ENCODE assay signal across 1 cellular context in the genomic region with DNA sequence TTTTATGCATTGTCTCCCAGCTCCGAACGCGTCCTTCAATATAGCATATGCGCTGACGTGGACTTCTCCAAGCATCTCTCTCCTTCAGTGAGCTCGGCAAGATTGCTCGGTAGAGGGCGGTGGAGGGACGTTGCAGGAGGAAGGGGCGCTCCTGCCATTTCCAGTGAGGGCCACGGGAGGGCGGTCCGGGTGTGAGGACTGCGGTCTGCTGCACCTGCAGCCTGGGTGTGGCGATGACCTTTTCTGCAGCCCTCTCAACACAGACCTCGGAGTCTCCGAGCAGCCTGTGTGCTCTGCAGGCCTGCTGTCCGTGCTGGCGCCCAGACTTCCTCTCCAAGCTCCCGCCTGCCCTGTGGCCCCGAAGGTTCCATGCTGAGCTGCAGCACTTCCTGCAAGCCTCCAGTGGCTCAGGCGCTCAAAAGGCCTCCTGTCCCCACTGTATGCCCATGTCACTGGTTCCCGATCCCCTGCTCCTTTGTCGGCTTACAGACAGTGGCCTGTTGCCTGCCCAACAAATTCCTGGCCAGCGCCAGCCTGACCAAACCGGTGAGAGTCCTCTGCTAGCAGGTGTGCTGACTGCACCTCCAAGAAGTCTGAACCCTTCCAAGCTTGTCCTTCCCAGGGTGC.
TF ChIP-seq lines count a peak whose summit lies in the region.

No MANE protein-coding gene starts in this region.

TF ChIP-seq in HepG2, 621 proteins besides CTCF, POLR2A, EP300 and RAD21 (continues in another document):
- TF ChIP-seq, protein P1, sequence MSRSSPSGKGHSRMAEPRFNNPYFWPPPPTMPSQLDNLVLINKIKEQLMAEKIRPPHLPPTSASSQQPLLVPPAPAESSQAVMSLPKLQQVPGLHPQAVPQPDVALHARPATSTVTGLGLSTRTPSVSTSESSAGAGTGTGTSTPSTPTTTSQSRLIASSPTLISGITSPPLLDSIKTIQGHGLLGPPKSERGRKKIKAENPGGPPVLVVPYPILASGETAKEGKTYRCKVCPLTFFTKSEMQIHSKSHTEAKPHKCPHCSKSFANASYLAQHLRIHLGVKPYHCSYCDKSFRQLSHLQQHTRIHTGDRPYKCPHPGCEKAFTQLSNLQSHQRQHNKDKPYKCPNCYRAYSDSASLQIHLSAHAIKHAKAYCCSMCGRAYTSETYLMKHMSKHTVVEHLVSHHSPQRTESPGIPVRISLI (CRISPR knock-in tag; IDR thresholded peaks at IDR 0.05; ENCODE audit: borderline replicate concordance) = no peak
- TF ChIP-seq ZNF766 (CRISPR knock-in tag; IDR thresholded peaks at IDR 0.05; ENCODE audit: borderline replicate concordance) (no peak), ARNT2 (CRISPR knock-in tag; IDR thresholded peaks at IDR 0.05; ENCODE audit: low read depth) (0 out of 2 replicates have a peak, but pooled peaks have one; percentile 33), JUND (CRISPR knock-in tag; IDR thresholded peaks at IDR 0.05) (no peak), RELA (CRISPR knock-in tag; IDR thresholded peaks at IDR 0.05) (no peak), TBL1XR1 (IDR thresholded peaks at IDR 0.05; ENCODE audit: borderline replicate concordance, low read length, partially characterized antibody) (no peak), ZNF451 (CRISPR knock-in tag; IDR thresholded peaks at IDR 0.05) (no peak), KMT2B (CRISPR knock-in tag; IDR thresholded peaks at IDR 0.05) (no peak), DR1 (CRISPR knock-in tag; IDR thresholded peaks at IDR 0.05) (no peak), RFXANK (CRISPR knock-in tag; IDR thresholded peaks at IDR 0.05) (0 out of 2 replicates have a peak, but pooled peaks have one; percentile 38), SPEN (CRISPR knock-in tag; IDR thresholded peaks at IDR 0.05; ENCODE audit: low read depth) (no peak; the same call in 1 of the 2 replicates), BHLHE40 (IDR thresholded peaks at IDR 0.05; ENCODE audit: low read length) (0 out of 2 replicates have a peak, but pooled peaks have one; percentile 46), U2AF1 (optimal IDR thresholded peaks at IDR 0.05; ENCODE audit: low read depth, low read length) (no peak), ZNF547 (CRISPR knock-in tag; IDR thresholded peaks at IDR 0.05) (0 out of 2 replicates have a peak, but pooled peaks have one; percentile 28), FOXO1 (CRISPR knock-in tag; IDR thresholded peaks at IDR 0.05) (0 out of 2 replicates have a peak, but pooled peaks have one; percentile 39), POLR2AphosphoS5 (IDR thresholded peaks at IDR 0.05; ENCODE audit: low read depth, low read length) (no peak), MED1 (CRISPR knock-in tag; IDR thresholded peaks at IDR 0.05) (no peak), KLF9 (CRISPR knock-in tag; IDR thresholded peaks at IDR 0.05; ENCODE audit: low read depth) (no peak), IRF2 (CRISPR knock-in tag; IDR thresholded peaks at IDR 0.05) (peak; percentile 79), ZSCAN29 (CRISPR knock-in tag; conservative IDR thresholded peaks at IDR 0.05) (no peak), MEIS1 (CRISPR knock-in tag; IDR thresholded peaks at IDR 0.05; ENCODE audit: borderline replicate concordance) (no peak), ZFP90 (CRISPR knock-in tag; IDR thresholded peaks at IDR 0.05; ENCODE audit: borderline replicate concordance) (no peak), ZNF678 (CRISPR knock-in tag; IDR thresholded peaks at IDR 0.05) (no peak), SRSF9 (IDR thresholded peaks at IDR 0.05; ENCODE audit: borderline replicate concordance, insufficient read depth, low read depth, low read length, poor library complexity, severe bottlenecking) (no peak), KLF6 (CRISPR knock-in tag; IDR thresholded peaks at IDR 0.05) (0 out of 2 replicates have a peak, but pooled peaks have one; percentile 58)
- TF ChIP-seq, protein P2, sequence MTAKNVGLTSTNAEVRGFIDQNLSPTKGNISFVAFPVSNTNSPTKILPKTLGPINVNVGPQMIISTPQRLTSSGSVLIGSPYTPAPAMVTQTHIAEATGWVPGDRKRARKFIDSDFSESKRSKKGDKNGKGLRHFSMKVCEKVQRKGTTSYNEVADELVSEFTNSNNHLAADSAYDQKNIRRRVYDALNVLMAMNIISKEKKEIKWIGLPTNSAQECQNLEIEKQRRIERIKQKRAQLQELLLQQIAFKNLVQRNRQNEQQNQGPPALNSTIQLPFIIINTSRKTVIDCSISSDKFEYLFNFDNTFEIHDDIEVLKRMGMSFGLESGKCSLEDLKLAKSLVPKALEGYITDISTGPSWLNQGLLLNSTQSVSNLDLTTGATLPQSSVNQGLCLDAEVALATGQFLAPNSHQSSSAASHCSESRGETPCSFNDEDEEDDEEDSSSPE (CRISPR knock-in tag; IDR thresholded peaks at IDR 0.05) = 0 out of 2 replicates have a peak, but pooled peaks have one; percentile 20
- TF ChIP-seq, protein P3, sequence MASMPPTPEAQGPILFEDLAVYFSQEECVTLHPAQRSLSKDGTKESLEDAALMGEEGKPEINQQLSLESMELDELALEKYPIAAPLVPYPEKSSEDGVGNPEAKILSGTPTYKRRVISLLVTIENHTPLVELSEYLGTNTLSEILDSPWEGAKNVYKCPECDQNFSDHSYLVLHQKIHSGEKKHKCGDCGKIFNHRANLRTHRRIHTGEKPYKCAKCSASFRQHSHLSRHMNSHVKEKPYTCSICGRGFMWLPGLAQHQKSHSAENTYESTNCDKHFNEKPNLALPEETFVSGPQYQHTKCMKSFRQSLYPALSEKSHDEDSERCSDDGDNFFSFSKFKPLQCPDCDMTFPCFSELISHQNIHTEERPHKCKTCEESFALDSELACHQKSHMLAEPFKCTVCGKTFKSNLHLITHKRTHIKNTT (CRISPR knock-in tag; IDR thresholded peaks at IDR 0.05) = no peak
- TF ChIP-seq, protein P4, sequence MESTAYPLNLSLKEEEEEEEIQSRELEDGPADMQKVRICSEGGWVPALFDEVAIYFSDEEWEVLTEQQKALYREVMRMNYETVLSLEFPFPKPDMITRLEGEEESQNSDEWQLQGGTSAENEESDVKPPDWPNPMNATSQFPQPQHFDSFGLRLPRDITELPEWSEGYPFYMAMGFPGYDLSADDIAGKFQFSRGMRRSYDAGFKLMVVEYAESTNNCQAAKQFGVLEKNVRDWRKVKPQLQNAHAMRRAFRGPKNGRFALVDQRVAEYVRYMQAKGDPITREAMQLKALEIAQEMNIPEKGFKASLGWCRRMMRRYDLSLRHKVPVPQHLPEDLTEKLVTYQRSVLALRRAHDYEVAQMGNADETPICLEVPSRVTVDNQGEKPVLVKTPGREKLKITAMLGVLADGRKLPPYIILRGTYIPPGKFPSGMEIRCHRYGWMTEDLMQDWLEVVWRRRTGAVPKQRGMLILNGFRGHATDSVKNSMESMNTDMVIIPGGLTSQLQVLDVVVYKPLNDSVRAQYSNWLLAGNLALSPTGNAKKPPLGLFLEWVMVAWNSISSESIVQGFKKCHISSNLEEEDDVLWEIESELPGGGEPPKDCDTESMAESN (CRISPR knock-in tag; conservative IDR thresholded peaks at IDR 0.05) = no peak; the same call in 1 of the 2 replicates
- TF ChIP-seq, protein P5, sequence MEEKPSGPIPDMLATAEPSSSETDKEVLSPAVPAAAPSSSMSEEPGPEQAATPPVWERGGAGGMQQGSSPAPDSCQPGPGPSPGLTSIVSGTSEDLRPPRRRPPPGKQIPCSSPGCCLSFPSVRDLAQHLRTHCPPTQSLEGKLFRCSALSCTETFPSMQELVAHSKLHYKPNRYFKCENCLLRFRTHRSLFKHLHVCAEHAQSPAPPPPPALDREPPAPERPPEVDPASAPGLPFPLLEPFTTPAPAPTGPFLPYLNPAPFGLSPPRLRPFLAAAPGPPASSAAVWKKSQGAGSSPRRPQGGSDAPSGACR (CRISPR knock-in tag; IDR thresholded peaks at IDR 0.05) = no peak
- TF ChIP-seq, protein P6, sequence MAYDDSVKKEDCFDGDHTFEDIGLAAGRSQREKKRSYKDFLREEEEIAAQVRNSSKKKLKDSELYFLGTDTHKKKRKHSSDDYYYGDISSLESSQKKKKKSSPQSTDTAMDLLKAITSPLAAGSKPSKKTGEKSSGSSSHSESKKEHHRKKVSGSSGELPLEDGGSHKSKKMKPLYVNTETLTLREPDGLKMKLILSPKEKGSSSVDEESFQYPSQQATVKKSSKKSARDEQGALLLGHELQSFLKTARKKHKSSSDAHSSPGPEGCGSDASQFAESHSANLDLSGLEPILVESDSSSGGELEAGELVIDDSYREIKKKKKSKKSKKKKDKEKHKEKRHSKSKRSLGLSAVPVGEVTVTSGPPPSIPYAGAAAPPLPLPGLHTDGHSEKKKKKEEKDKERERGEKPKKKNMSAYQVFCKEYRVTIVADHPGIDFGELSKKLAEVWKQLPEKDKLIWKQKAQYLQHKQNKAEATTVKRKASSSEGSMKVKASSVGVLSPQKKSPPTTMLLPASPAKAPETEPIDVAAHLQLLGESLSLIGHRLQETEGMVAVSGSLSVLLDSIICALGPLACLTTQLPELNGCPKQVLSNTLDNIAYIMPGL (CRISPR knock-in tag; IDR thresholded peaks at IDR 0.05; ENCODE audit: borderline replicate concordance in 1 of 2, low read depth in 1 of 2) = peak; percentile 85 to 90; a peak in 3 of 4 replicates
- TF ChIP-seq, protein P7, sequence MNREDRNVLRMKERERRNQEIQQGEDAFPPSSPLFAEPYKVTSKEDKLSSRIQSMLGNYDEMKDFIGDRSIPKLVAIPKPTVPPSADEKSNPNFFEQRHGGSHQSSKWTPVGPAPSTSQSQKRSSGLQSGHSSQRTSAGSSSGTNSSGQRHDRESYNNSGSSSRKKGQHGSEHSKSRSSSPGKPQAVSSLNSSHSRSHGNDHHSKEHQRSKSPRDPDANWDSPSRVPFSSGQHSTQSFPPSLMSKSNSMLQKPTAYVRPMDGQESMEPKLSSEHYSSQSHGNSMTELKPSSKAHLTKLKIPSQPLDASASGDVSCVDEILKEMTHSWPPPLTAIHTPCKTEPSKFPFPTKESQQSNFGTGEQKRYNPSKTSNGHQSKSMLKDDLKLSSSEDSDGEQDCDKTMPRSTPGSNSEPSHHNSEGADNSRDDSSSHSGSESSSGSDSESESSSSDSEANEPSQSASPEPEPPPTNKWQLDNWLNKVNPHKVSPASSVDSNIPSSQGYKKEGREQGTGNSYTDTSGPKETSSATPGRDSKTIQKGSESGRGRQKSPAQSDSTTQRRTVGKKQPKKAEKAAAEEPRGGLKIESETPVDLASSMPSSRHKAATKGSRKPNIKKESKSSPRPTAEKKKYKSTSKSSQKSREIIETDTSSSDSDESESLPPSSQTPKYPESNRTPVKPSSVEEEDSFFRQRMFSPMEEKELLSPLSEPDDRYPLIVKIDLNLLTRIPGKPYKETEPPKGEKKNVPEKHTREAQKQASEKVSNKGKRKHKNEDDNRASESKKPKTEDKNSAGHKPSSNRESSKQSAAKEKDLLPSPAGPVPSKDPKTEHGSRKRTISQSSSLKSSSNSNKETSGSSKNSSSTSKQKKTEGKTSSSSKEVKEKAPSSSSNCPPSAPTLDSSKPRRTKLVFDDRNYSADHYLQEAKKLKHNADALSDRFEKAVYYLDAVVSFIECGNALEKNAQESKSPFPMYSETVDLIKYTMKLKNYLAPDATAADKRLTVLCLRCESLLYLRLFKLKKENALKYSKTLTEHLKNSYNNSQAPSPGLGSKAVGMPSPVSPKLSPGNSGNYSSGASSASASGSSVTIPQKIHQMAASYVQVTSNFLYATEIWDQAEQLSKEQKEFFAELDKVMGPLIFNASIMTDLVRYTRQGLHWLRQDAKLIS (CRISPR knock-in tag; IDR thresholded peaks at IDR 0.05) = no peak
- TF ChIP-seq, protein P8, sequence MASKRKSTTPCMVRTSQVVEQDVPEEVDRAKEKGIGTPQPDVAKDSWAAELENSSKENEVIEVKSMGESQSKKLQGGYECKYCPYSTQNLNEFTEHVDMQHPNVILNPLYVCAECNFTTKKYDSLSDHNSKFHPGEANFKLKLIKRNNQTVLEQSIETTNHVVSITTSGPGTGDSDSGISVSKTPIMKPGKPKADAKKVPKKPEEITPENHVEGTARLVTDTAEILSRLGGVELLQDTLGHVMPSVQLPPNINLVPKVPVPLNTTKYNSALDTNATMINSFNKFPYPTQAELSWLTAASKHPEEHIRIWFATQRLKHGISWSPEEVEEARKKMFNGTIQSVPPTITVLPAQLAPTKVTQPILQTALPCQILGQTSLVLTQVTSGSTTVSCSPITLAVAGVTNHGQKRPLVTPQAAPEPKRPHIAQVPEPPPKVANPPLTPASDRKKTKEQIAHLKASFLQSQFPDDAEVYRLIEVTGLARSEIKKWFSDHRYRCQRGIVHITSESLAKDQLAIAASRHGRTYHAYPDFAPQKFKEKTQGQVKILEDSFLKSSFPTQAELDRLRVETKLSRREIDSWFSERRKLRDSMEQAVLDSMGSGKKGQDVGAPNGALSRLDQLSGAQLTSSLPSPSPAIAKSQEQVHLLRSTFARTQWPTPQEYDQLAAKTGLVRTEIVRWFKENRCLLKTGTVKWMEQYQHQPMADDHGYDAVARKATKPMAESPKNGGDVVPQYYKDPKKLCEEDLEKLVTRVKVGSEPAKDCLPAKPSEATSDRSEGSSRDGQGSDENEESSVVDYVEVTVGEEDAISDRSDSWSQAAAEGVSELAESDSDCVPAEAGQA (IDR thresholded peaks at IDR 0.05; ENCODE audit: low read depth) = no peak
- TF ChIP-seq, protein P8 (CRISPR knock-in tag; IDR thresholded peaks at IDR 0.05; ENCODE audit: borderline replicate concordance) = no peak
- TF ChIP-seq, protein P9, sequence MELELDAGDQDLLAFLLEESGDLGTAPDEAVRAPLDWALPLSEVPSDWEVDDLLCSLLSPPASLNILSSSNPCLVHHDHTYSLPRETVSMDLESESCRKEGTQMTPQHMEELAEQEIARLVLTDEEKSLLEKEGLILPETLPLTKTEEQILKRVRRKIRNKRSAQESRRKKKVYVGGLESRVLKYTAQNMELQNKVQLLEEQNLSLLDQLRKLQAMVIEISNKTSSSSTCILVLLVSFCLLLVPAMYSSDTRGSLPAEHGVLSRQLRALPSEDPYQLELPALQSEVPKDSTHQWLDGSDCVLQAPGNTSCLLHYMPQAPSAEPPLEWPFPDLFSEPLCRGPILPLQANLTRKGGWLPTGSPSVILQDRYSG (CRISPR knock-in tag; IDR thresholded peaks at IDR 0.05) = no peak
